ENCODE assay signal across 8 cellular contexts in genomic region chr1:168082008-168082876, GRCh38. TPM values are rescaled to one million over a fixed set of nuclear protein-coding genes. Genes with fewer than 3 reads are reported as not detected.
A peak's percentile ranks its signal among the peaks of the same experiment; 100 is the strongest.
DNase-seq lines count a peak whose midpoint lies in the region; ATAC-seq, FAIRE-seq and TF ChIP-seq lines count a peak whose summit lies in the region.

No MANE protein-coding gene starts in this region.

- no peaks in the 10 kb centered on the region for H4K20me1 ChIP-seq in keratinocyte (ENCODE audit: control insufficient read depth, extremely low read depth, insufficient read depth, low read length)

- peaks cover 4% of the 10 kb centered on the region for H3K9me1 ChIP-seq in keratinocyte (ENCODE audit: control insufficient read depth, extremely low read depth, insufficient read depth, low read length)

- H3K9ac ChIP-seq in keratinocyte (ENCODE audit: control insufficient read depth, extremely low read depth, insufficient read depth, low read length): peak overlapping the region; percentile 30

- H3K79me2 ChIP-seq in keratinocyte (ENCODE audit: control insufficient read depth, insufficient read depth, low read length): no peaks in the 10 kb centered on the region

- H3K4me3 ChIP-seq in BE2C (ENCODE audit: low read depth, low read length) (no peak overlapping the region), WERI-Rb-1 (ENCODE audit: low read depth, low read length) (no peak overlapping the region), keratinocyte (ENCODE audit: control insufficient read depth in 2 of 3, extremely low read depth in 1 of 3, insufficient read depth in 2 of 3, low read depth in 1 of 3, low read length in 3 of 3) (no peak overlapping the region)

- no peak overlapping the region for H3K27ac ChIP-seq in WERI-Rb-1
- peak overlapping the region; percentile 80 for H3K27ac ChIP-seq in keratinocyte (ENCODE audit: control insufficient read depth, insufficient read depth, low read length)

- peak; percentile 80 for DNase-seq in BE2C
- DNase-seq in NCI-H2196 (lab: John Stamatoyannopoulos, UW; ENCODE audit: unreplicated experiment): peak; percentile 79
- DNase-seq in WERI-Rb-1: peak; percentile 56
- DNase-seq in T47D (ENCODE audit: low read depth in 1 of 2, low spot score in 1 of 2): peak; percentile 84 to 85
- DNase-seq in keratinocyte (ENCODE audit: low read depth, low spot score): no peak
- peak; percentile 70 for DNase-seq in stimulated activated CD4-positive, alpha-beta T cell treated with anti-CD3 and anti-CD28 coated beads, Interleukin-1b, Interleukin-23, amount 100 ng/mL, for 48 hours

- no peaks in the 10 kb centered on the region for H3K36me3 ChIP-seq in BE2C
- no peaks in the 10 kb centered on the region for H3K36me3 ChIP-seq in WERI-Rb-1
- H3K36me3 ChIP-seq in keratinocyte (ENCODE audit: control insufficient read depth in 2 of 2, extremely low read depth in 1 of 2, insufficient read depth in 2 of 2, low read length in 2 of 2): peaks cover 3 to 13% of the 10 kb centered on the region in 2 experiments

- no peak overlapping the region for H2AFZ ChIP-seq in keratinocyte (ENCODE audit: control insufficient read depth, low read length)

- peak overlapping the region; percentile 17 for H3K4me2 ChIP-seq in keratinocyte (ENCODE audit: control insufficient read depth, extremely low read depth, insufficient read depth, low read depth, low read length)

- ATAC-seq in GM19043 (IDR thresholded peaks at IDR 0.05; ENCODE audit: low read depth, unreplicated experiment): peak; percentile 85
- peak; percentile 82 for ATAC-seq in HG03196 (IDR thresholded peaks at IDR 0.05; ENCODE audit: unreplicated experiment)

- H3K27me3 ChIP-seq in BE2C (no peaks in the 10 kb centered on the region), WERI-Rb-1 (ENCODE audit: insufficient read depth, low read depth, severe bottlenecking) (no peaks in the 10 kb centered on the region), keratinocyte (ENCODE audit: control insufficient read depth, extremely low read depth, insufficient read depth, low read length) (no peaks in the 10 kb centered on the region)

- peaks cover 3% of the 10 kb centered on the region; the same call in 1 of the 2 replicates for H3K4me1 ChIP-seq in BE2C
- H3K4me1 ChIP-seq in keratinocyte (ENCODE audit: control insufficient read depth, extremely low read depth, insufficient read depth, low read length): peaks cover 30% of the 10 kb centered on the region

- H3K9me3 ChIP-seq in BE2C (no peaks in the 10 kb centered on the region), WERI-Rb-1 (ENCODE audit: severe bottlenecking) (no peaks in the 10 kb centered on the region), keratinocyte (ENCODE audit: control insufficient read depth, low read depth, low read length) (no peaks in the 10 kb centered on the region)

- dilution Hi-C loops in keratinocyte (cut with MboI; ENCODE audit: extremely low pct_ligation_motif_present, low sequenced_read_pairs): no loop called here

- in situ Hi-C loops in T47D (cut with HindIII; ENCODE audit: low pct_unique_long_range_greater_than_20kb, low sequenced_read_pairs): no loop called here

- peak; percentile 98 for TF ChIP-seq CTCF in BE2C (IDR thresholded peaks at IDR 0.05; ENCODE audit: low read depth, low read length)
- peak; percentile 87 for TF ChIP-seq CTCF in WERI-Rb-1 (IDR thresholded peaks at IDR 0.05; ENCODE audit: low read depth, low read length)
- peak; percentile 94 to 96 (median 96) for TF ChIP-seq CTCF in keratinocyte (optimal IDR thresholded peaks at IDR 0.05 in 1 of 3, IDR thresholded peaks at IDR 0.05 in 1 of 3, conservative IDR thresholded peaks at IDR 0.05 in 1 of 3; ENCODE audit: extremely low read depth in 1 of 3, insufficient read depth in 2 of 3, low read length in 3 of 3)

- peak; percentile 71 for FAIRE-seq in keratinocyte (lab: Jason Lieb, UNC)

RNA-seq across cellular contexts. Expression of gene GPR161, which starts 54.5 kb away (rescaled TPM):
- polyA plus RNA-seq in BE2C (2012; ENCODE audit: insufficient read depth, insufficient read length, low read depth): 0.14 TPM
- 7.8 to 11.6 TPM (median 9.1 TPM) in 3 replicates for polyA plus RNA-seq in keratinocyte
- 1.8 TPM for polyA plus RNA-seq in keratinocyte (2011; ENCODE audit: low read depth)
- 7.9 and 9.2 TPM in 2 replicates for polyA plus RNA-seq in keratinocyte (2011; cell fraction: cytosol; rRNA removed)
- polyA plus RNA-seq in keratinocyte (2011; cell fraction: nucleus; rRNA removed): 15.0 and 18.0 TPM in 2 replicates
- 2.7 and 10.2 TPM in 2 replicates for polyA plus RNA-seq in keratinocyte (2012; ENCODE audit: low replicate concordance)
- 25.9 to 76.1 TPM (median 26.9 TPM) in 3 replicates for polyA minus RNA-seq in keratinocyte
- polyA minus RNA-seq in keratinocyte (2011; cell fraction: cytosol; rRNA and poly(A)+ RNA removed): 15.5 TPM
- polyA minus RNA-seq in keratinocyte (2011; cell fraction: nucleus; rRNA and poly(A)+ RNA removed): 10.8 and 21.3 TPM in 2 replicates
